In genomic region chr20:31664696-31665354, GRCh38 we compare ENCODE assay signal across 3 cellular contexts.
TF ChIP-seq lines count a peak whose summit lies in the region.

No MANE protein-coding gene starts in this region.

TF ChIP-seq in SK-N-SH, 30 proteins besides CTCF, POLR2A, EP300 and RAD21:
- TF ChIP-seq CHD2 (IDR thresholded peaks at IDR 0.05; ENCODE audit: low read length, partially characterized antibody) (no peak), SIN3A (IDR thresholded peaks at IDR 0.05; ENCODE audit: borderline replicate concordance, low read depth, low read length) (no peak), NFIC (IDR thresholded peaks at IDR 0.05; ENCODE audit: borderline replicate concordance) (no peak), YY1 (IDR thresholded peaks at IDR 0.05; ENCODE audit: low read depth) (no peak), FOSL2 (IDR thresholded peaks at IDR 0.05; ENCODE audit: borderline replicate concordance, low read depth) (no peak), TAF1 (IDR thresholded peaks at IDR 0.05; ENCODE audit: borderline replicate concordance, low read depth, low read length) (no peak), MAX (IDR thresholded peaks at IDR 0.05; ENCODE audit: low read depth) (no peak)

TF ChIP-seq in SK-N-SH treated with all-trans-retinoic acid at 6 μM for 48 hours, 23 proteins besides CTCF, POLR2A, EP300 and RAD21:
- TF ChIP-seq ZC3H10 (CRISPR knock-in tag; IDR thresholded peaks at IDR 0.05), result no peak
- no peak for TF ChIP-seq ZFP3 (CRISPR knock-in tag; IDR thresholded peaks at IDR 0.05)
- no peak for TF ChIP-seq ESRRG (CRISPR knock-in tag; IDR thresholded peaks at IDR 0.05)
- no peak for TF ChIP-seq CREB5 (CRISPR knock-in tag; IDR thresholded peaks at IDR 0.05; ENCODE audit: low read depth)
- no peak for TF ChIP-seq ZNF565 (CRISPR knock-in tag; conservative IDR thresholded peaks at IDR 0.05; ENCODE audit: low read depth)
- TF ChIP-seq, protein P1, sequence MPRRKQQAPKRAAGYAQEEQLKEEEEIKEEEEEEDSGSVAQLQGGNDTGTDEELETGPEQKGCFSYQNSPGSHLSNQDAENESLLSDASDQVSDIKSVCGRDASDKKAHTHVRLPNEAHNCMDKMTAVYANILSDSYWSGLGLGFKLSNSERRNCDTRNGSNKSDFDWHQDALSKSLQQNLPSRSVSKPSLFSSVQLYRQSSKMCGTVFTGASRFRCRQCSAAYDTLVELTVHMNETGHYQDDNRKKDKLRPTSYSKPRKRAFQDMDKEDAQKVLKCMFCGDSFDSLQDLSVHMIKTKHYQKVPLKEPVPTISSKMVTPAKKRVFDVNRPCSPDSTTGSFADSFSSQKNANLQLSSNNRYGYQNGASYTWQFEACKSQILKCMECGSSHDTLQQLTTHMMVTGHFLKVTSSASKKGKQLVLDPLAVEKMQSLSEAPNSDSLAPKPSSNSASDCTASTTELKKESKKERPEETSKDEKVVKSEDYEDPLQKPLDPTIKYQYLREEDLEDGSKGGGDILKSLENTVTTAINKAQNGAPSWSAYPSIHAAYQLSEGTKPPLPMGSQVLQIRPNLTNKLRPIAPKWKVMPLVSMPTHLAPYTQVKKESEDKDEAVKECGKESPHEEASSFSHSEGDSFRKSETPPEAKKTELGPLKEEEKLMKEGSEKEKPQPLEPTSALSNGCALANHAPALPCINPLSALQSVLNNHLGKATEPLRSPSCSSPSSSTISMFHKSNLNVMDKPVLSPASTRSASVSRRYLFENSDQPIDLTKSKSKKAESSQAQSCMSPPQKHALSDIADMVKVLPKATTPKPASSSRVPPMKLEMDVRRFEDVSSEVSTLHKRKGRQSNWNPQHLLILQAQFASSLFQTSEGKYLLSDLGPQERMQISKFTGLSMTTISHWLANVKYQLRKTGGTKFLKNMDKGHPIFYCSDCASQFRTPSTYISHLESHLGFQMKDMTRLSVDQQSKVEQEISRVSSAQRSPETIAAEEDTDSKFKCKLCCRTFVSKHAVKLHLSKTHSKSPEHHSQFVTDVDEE (CRISPR knock-in tag; IDR thresholded peaks at IDR 0.05), result no peak
- no peak for TF ChIP-seq OSR1 (CRISPR knock-in tag; IDR thresholded peaks at IDR 0.05)
- TF ChIP-seq BACH2 (CRISPR knock-in tag; IDR thresholded peaks at IDR 0.05; ENCODE audit: borderline replicate concordance), result no peak
- no peak for TF ChIP-seq ISL1 (CRISPR knock-in tag; IDR thresholded peaks at IDR 0.05)
- TF ChIP-seq GLIS3 (CRISPR knock-in tag; IDR thresholded peaks at IDR 0.05), result no peak
- TF ChIP-seq POU6F1 (CRISPR knock-in tag; IDR thresholded peaks at IDR 0.05; ENCODE audit: borderline replicate concordance, low read depth), result no peak
- no peak for TF ChIP-seq RARB (CRISPR knock-in tag; IDR thresholded peaks at IDR 0.05)
- no peak for TF ChIP-seq ARNTL (CRISPR knock-in tag; IDR thresholded peaks at IDR 0.05; ENCODE audit: borderline replicate concordance, low read depth)
TF ChIP-seq in SK-N-SH treated with all-trans-retinoic acid at 6 μM for 48 hours: peak in this region for 0.

TF ChIP-seq in HepG2, 621 proteins besides CTCF, POLR2A, EP300 and RAD21 (continues in another document):
- peak; percentile 95 for TF ChIP-seq HNRNPL (IDR thresholded peaks at IDR 0.05; ENCODE audit: low read depth, low read length)
- 0 out of 2 replicates have a peak, but pooled peaks have one; percentile 4 for TF ChIP-seq ZNF790 (CRISPR knock-in tag; IDR thresholded peaks at IDR 0.05; ENCODE audit: borderline replicate concordance)
- no peak for TF ChIP-seq ESRRA (CRISPR knock-in tag; IDR thresholded peaks at IDR 0.05; ENCODE audit: low read depth)
- TF ChIP-seq MEF2D (CRISPR knock-in tag; IDR thresholded peaks at IDR 0.05), result no peak; the same call in 1 of the 2 replicates
- TF ChIP-seq, protein P2, sequence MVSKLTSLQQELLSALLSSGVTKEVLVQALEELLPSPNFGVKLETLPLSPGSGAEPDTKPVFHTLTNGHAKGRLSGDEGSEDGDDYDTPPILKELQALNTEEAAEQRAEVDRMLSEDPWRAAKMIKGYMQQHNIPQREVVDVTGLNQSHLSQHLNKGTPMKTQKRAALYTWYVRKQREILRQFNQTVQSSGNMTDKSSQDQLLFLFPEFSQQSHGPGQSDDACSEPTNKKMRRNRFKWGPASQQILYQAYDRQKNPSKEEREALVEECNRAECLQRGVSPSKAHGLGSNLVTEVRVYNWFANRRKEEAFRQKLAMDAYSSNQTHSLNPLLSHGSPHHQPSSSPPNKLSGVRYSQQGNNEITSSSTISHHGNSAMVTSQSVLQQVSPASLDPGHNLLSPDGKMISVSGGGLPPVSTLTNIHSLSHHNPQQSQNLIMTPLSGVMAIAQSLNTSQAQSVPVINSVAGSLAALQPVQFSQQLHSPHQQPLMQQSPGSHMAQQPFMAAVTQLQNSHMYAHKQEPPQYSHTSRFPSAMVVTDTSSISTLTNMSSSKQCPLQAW (CRISPR knock-in tag; IDR thresholded peaks at IDR 0.05), result peak; percentile 13
- no peak for TF ChIP-seq ZNF839 (CRISPR knock-in tag; IDR thresholded peaks at IDR 0.05; ENCODE audit: borderline replicate concordance)
- no peak for TF ChIP-seq TFE3 (CRISPR knock-in tag; IDR thresholded peaks at IDR 0.05)
- TF ChIP-seq MXD1 (CRISPR knock-in tag; IDR thresholded peaks at IDR 0.05), result 0 out of 2 replicates have a peak, but pooled peaks have one; percentile 59
- no peak for TF ChIP-seq ZNF678 (CRISPR knock-in tag; IDR thresholded peaks at IDR 0.05)
- TF ChIP-seq ZNF17 (CRISPR knock-in tag; IDR thresholded peaks at IDR 0.05), result no peak
- TF ChIP-seq SATB2 (CRISPR knock-in tag; IDR thresholded peaks at IDR 0.05), result no peak
- no peak for TF ChIP-seq SMAD9 (CRISPR knock-in tag; IDR thresholded peaks at IDR 0.05)
- no peak for TF ChIP-seq NFYC (CRISPR knock-in tag; IDR thresholded peaks at IDR 0.05)
- no peak for TF ChIP-seq RFXANK (CRISPR knock-in tag; IDR thresholded peaks at IDR 0.05)
- TF ChIP-seq MTA3 (CRISPR knock-in tag; IDR thresholded peaks at IDR 0.05), result no peak
- no peak for TF ChIP-seq NR3C1 (CRISPR knock-in tag; IDR thresholded peaks at IDR 0.05)
- TF ChIP-seq HMG20B (CRISPR knock-in tag; conservative IDR thresholded peaks at IDR 0.05), result no peak
- no peak for TF ChIP-seq ZSCAN9 (CRISPR knock-in tag; IDR thresholded peaks at IDR 0.05; ENCODE audit: borderline replicate concordance)
- TF ChIP-seq, protein P3, sequence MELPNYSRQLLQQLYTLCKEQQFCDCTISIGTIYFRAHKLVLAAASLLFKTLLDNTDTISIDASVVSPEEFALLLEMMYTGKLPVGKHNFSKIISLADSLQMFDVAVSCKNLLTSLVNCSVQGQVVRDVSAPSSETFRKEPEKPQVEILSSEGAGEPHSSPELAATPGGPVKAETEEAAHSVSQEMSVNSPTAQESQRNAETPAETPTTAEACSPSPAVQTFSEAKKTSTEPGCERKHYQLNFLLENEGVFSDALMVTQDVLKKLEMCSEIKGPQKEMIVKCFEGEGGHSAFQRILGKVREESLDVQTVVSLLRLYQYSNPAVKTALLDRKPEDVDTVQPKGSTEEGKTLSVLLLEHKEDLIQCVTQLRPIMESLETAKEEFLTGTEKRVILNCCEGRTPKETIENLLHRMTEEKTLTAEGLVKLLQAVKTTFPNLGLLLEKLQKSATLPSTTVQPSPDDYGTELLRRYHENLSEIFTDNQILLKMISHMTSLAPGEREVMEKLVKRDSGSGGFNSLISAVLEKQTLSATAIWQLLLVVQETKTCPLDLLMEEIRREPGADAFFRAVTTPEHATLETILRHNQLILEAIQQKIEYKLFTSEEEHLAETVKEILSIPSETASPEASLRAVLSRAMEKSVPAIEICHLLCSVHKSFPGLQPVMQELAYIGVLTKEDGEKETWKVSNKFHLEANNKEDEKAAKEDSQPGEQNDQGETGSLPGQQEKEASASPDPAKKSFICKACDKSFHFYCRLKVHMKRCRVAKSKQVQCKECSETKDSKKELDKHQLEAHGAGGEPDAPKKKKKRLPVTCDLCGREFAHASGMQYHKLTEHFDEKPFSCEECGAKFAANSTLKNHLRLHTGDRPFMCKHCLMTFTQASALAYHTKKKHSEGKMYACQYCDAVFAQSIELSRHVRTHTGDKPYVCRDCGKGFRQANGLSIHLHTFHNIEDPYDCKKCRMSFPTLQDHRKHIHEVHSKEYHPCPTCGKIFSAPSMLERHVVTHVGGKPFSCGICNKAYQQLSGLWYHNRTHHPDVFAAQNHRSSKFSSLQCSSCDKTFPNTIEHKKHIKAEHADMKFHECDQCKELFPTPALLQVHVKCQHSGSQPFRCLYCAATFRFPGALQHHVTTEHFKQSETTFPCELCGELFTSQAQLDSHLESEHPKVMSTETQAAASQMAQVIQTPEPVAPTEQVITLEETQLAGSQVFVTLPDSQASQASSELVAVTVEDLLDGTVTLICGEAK (IDR thresholded peaks at IDR 0.05), result no peak
- TF ChIP-seq, protein P3 (CRISPR knock-in tag; IDR thresholded peaks at IDR 0.05), result no peak; the same call in 1 of the 2 replicates
- no peak for TF ChIP-seq ZFP91 (CRISPR knock-in tag; IDR thresholded peaks at IDR 0.05; ENCODE audit: borderline replicate concordance)
- no peak for TF ChIP-seq ZNF713 (CRISPR knock-in tag; IDR thresholded peaks at IDR 0.05)
- no peak for TF ChIP-seq ZNF260 (CRISPR knock-in tag; IDR thresholded peaks at IDR 0.05; ENCODE audit: borderline replicate concordance, low read depth)
- peak; percentile 88 for TF ChIP-seq DNMT1 (CRISPR knock-in tag; IDR thresholded peaks at IDR 0.05)
- TF ChIP-seq ZNF619 (CRISPR knock-in tag; IDR thresholded peaks at IDR 0.05), result no peak
- TF ChIP-seq, protein P4, sequence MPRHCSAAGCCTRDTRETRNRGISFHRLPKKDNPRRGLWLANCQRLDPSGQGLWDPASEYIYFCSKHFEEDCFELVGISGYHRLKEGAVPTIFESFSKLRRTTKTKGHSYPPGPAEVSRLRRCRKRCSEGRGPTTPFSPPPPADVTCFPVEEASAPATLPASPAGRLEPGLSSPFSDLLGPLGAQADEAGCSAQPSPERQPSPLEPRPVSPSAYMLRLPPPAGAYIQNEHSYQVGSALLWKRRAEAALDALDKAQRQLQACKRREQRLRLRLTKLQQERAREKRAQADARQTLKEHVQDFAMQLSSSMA (CRISPR knock-in tag; IDR thresholded peaks at IDR 0.05), result no peak
- TF ChIP-seq SRSF9 (IDR thresholded peaks at IDR 0.05; ENCODE audit: borderline replicate concordance, insufficient read depth, low read depth, low read length, poor library complexity, severe bottlenecking), result no peak
- TF ChIP-seq TOE1 (CRISPR knock-in tag; IDR thresholded peaks at IDR 0.05), result no peak
- no peak for TF ChIP-seq NFATC3 (CRISPR knock-in tag; IDR thresholded peaks at IDR 0.05)
